In the genomic region with DNA sequence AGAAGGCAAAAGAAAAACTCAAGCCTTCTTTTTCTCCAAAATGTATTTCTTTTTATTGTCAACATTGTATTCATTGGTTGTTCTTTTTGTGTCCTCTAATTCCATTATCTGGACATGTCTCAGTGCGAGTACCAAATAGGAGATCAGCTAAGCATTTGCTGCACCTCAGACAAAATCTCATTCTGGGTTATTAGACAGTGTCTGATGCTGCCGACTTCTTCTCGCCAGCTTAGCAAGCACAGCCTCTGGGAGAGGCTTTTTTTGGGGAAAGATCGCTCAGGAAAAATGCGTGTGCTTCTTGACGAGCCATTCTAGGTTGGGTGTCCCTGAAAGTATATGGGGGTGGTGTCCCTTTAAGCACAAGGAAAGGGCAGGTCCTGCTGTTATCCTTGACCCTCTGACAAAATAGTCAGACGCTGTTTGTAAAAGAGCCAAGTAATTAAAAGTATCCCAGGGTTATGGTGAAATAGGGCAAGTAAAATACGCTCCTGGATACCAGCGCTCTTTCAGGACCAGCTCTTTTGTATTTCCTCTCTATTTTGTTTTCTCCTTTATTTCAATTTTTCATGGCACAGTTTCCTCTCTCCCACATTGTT, we compare ENCODE assay signal across 17 cellular contexts.
DNase-seq lines count a peak whose midpoint lies in the region; ATAC-seq and TF ChIP-seq lines count a peak whose summit lies in the region.
"Had no signal": no experiment of that assay in that cellular context is flagged by ENCODE, and none has a peak within 500 bp of the region (broad histone marks: within the 10 kb centered on the region; RNA-seq: fewer than 3 reads in every experiment).

No MANE protein-coding gene starts in this region.

- DNase-seq in GM23248 (peak; percentile 40), cardiac fibroblast (ENCODE audit: low read depth in 2 of 2) (peak; percentile 45 to 77), right atrium auricular region (ENCODE audit: low spot score) (no peak), sciatic nerve (ENCODE audit: low spot score) (no peak), cortex of kidney (lab: John Stamatoyannopoulos, UW) (no peak), NCI-H1105 (lab: John Stamatoyannopoulos, UW) (no peak), RPMI8226 (no peak)
- DNase-seq: activated CD4-positive, alpha-beta memory T cell treated with anti-CD3 and anti-CD28 coated beads, Interleukin-2, amount 10 ng/mL, durations not matched to agents 7 days and 5 days; activated T-cell treated with anti-CD3 and anti-CD28 coated beads, Interleukin-2, amount 50 U/mL, for 48 hours; Caco-2; colonic mucosa; Karpas-422; NCI-H1417; NCI-H2227 treated with DMSO at 0.1 percent for 48 hours; NK-92 treated with Interleukin-12 subunit alpha and Interleukin-12 subunit beta, amount 100 ng/mL, for 24 hours; substantia nigra had no signal

- H3K9me2 ChIP-seq in GM23248 (ENCODE audit: insufficient read depth), result no peaks in the 10 kb centered on the region

- H3K36me3 ChIP-seq in GM23248 (ENCODE audit: low read depth) (no peaks in the 10 kb centered on the region), right atrium auricular region (no peaks in the 10 kb centered on the region)
- H3K36me3 ChIP-seq: colonic mucosa had no signal

- peak overlapping the region; percentile 48 for H3K4me2 ChIP-seq in GM23248 (ENCODE audit: unreplicated experiment)

- WGBS in GM23248 (ENCODE audit: low coverage in 1 of 2, low lambda C conversion rate in 2 of 2, missing lambda C conversion rate in 2 of 2), 2 experiments, result 41 to 44% methylated on average over 9 of the region's 9 CpGs

- H3K4me3 ChIP-seq in GM23248, result 0 out of 2 replicates have a peak overlapping the region, but pooled peaks have one; percentile 12
- no peak overlapping the region for H3K4me3 ChIP-seq in cardiac fibroblast (replicated peaks in 1 of 2; ENCODE audit: low read depth in 2 of 2, low read length in 2 of 2)
- H3K4me3 ChIP-seq in right atrium auricular region, result no peak overlapping the region
- H3K4me3 ChIP-seq: colonic mucosa had no signal

- in situ Hi-C loops in GM23248 (cut with MboI), result no loop called here

- no peaks in the 10 kb centered on the region for H3K79me2 ChIP-seq in GM23248 (ENCODE audit: insufficient read depth)

- H2AFZ ChIP-seq in GM23248, result peak overlapping the region; percentile 61

- intact Hi-C loops in sciatic nerve (cut with DNase I), result no loop called here

- H3K9ac ChIP-seq in GM23248, result no peak overlapping the region

- ATAC-seq in sciatic nerve (peak; percentile 81), GM21786 (IDR thresholded peaks at IDR 0.05; ENCODE audit: unreplicated experiment) (no peak)

- H4K20me1 ChIP-seq in GM23248 (ENCODE audit: insufficient read depth), result no peaks in the 10 kb centered on the region

- H3K4me1 ChIP-seq in GM23248 (ENCODE audit: insufficient read depth) (peaks cover 20% of the 10 kb centered on the region), right atrium auricular region (peaks cover 2 to 21% of the 10 kb centered on the region in 2 donors)
- H3K4me1 ChIP-seq: Caco-2, colonic mucosa had no signal

- 0 out of 2 replicates have a peak, but pooled peaks cover 8% of the 10 kb centered on the region for H3F3A ChIP-seq in GM23248 (ENCODE audit: insufficient read depth)

- H3K9me3 ChIP-seq in GM23248 (ENCODE audit: low read depth) (no peaks in the 10 kb centered on the region), right atrium auricular region (no peaks in the 10 kb centered on the region)
- H3K9me3 ChIP-seq: Caco-2, colonic mucosa had no signal

- no peaks in the 10 kb centered on the region for H3K27me3 ChIP-seq in GM23248 (replicated peaks; ENCODE audit: insufficient read depth)
- H3K27me3 ChIP-seq in right atrium auricular region, result no peaks in the 10 kb centered on the region
- H3K27me3 ChIP-seq: colonic mucosa had no signal

- H3K27ac ChIP-seq in GM23248 (no peak overlapping the region), right atrium auricular region (peak overlapping the region; percentile 2 to 8)
- H3K27ac ChIP-seq: colonic mucosa had no signal

- TF ChIP-seq CTCF in cardiac fibroblast (IDR thresholded peaks at IDR 0.05; ENCODE audit: low read depth, low read length), result no peak
- TF ChIP-seq CTCF in right atrium auricular region (IDR thresholded peaks at IDR 0.05), result no peak

Comparison
In these comparisons a context has a peak if more than half of its experiments do, and no peak if none do; other contexts are left out.
1. DNase-seq: peak in GM23248 (single experiment) and cardiac fibroblast (2 of 2); none in right atrium auricular region (single experiment), sciatic nerve (single experiment), cortex of kidney (single experiment), NCI-H1105 (single experiment) and RPMI8226 (single experiment).